ENCODE assay signal across 16 cellular contexts in the genomic region with DNA sequence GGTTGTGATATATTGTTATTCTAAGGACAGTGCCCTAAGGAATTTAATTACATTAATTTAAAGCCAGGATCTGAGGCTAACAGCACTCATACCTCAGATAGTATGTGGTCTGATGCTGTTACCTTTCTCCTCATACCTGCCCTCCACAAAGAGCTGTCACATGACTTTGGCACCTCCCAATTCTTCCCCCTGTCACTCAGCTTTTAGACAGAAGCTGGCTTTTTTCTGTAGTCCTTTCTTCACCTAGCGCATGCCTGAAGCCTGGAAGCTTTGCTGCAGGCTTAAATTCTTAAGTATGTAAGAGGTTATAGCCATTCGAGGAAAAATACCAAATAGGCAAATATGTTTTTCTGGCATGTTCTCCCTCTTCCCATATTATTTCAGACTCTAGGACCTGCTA.
A peak's percentile ranks its signal among the peaks of the same experiment; 100 is the strongest.
DNase-seq lines count a peak whose midpoint lies in the region; ATAC-seq and TF ChIP-seq lines count a peak whose summit lies in the region.
"Had no signal": no experiment of that assay in that cellular context is flagged by ENCODE, and none has a peak within 500 bp of the region (broad histone marks: within the 10 kb centered on the region; RNA-seq: fewer than 3 reads in every experiment).

No MANE protein-coding gene starts in this region.

- H3K79me2 ChIP-seq in GM23338 (replicated peaks; ENCODE audit: insufficient read depth), result no peaks in the 10 kb centered on the region

- H3K9ac ChIP-seq in HUES6 (ENCODE audit: low read length), result no peak overlapping the region
- H3K9ac ChIP-seq in endodermal cell (ENCODE audit: extremely low read depth, low read length, poor library complexity, severe bottlenecking), result no peak overlapping the region
- H3K9ac ChIP-seq: BLaER1 treated with 17β-estradiol and CSF1 and Interleukin-3, amounts not matched to agents 10 nM and 100 nM; GM23248 had no signal

- peak; percentile 87 for ATAC-seq in GM23338
- no peak for ATAC-seq in omental fat pad (ENCODE audit: low FRiP score)
- ATAC-seq: HCT116 had no signal

- H3K9me2 ChIP-seq in GM23338 (ENCODE audit: insufficient read depth), result no peaks in the 10 kb centered on the region

- DNase-seq in GM23338 (ENCODE audit: low spot score), result peak; percentile 80
- peak; percentile 62 for DNase-seq in endodermal cell
- DNase-seq in islet precursor cell, result peak; percentile 62
- DNase-seq in NCI-H2171 treated with DMSO at 0.1 percent for 48 hours (lab: John Stamatoyannopoulos, UW), result no peak
- no peak for DNase-seq in spleen
- DNase-seq in omental fat pad (ENCODE audit: low spot score), result no peak
- no peak for DNase-seq in NCI-H2107 (lab: John Stamatoyannopoulos, UW)
- DNase-seq: 8988T; CD4-positive, CD25-positive, alpha-beta regulatory T cell; DMS 273 treated with DMSO at 0.1 percent for 48 hours; DMS79; GM23248 had no signal

- no peak for TF ChIP-seq POLR2A in spleen (IDR thresholded peaks at IDR 0.05)

- TF ChIP-seq CTCF in GM23338 (conservative IDR thresholded peaks at IDR 0.05; ENCODE audit: low read depth in 2 of 2) (no peak), endodermal cell (conservative IDR thresholded peaks at IDR 0.05) (no peak), spleen (IDR thresholded peaks at IDR 0.05 in 8 of 11, conservative IDR thresholded peaks at IDR 0.05 in 3 of 11) (no peak), omental fat pad (IDR thresholded peaks at IDR 0.05) (no peak)

- H3K27ac ChIP-seq in GM23338 (ENCODE audit: low read depth), result peak overlapping the region; percentile 67
- H3K27ac ChIP-seq in HUES6 (ENCODE audit: low read depth, low read length), result peak overlapping the region; percentile 72; the same call in 1 of the 2 replicates
- H3K27ac ChIP-seq in endodermal cell (ENCODE audit: low read depth, low read length), result no peak overlapping the region
- no peak overlapping the region for H3K27ac ChIP-seq in spleen
- H3K27ac ChIP-seq: BLaER1 treated with 17β-estradiol and CSF1 and Interleukin-3, amounts not matched to agents 10 nM and 100 nM; GM23248; HL-60 had no signal

- H3K9me3 ChIP-seq in HUES6 (ENCODE audit: control insufficient read depth, insufficient read depth, low read depth, low read length) (peaks cover 9% of the 10 kb centered on the region), endodermal cell (ENCODE audit: control insufficient read depth, low read length) (peaks cover 5% of the 10 kb centered on the region), spleen (peaks cover 0 to 11% (median 0%) of the 10 kb centered on the region in 8 donors)

- peaks cover 11% of the 10 kb centered on the region for H3K27me3 Mint-ChIP-seq in GM23338 (ENCODE audit: insufficient read depth, low read depth, poor library complexity)
- H3K27me3 Mint-ChIP-seq in endodermal cell (ENCODE audit: insufficient read depth), result no peaks in the 10 kb centered on the region
- H3K27me3 Mint-ChIP-seq: CD4-positive, CD25-positive, alpha-beta regulatory T cell had no signal

- H3K4me3 Mint-ChIP-seq in GM23338, result peak overlapping the region; percentile 28; the same call in 2 of the 3 replicates
- no peak overlapping the region for H3K4me3 Mint-ChIP-seq in endodermal cell
- H3K4me3 Mint-ChIP-seq: CD4-positive, CD25-positive, alpha-beta regulatory T cell had no signal

- H3K36me3 ChIP-seq in GM23338 (ENCODE audit: insufficient read depth) (no peaks in the 10 kb centered on the region), HUES6 (ENCODE audit: control insufficient read depth, insufficient read depth, low read length) (no peaks in the 10 kb centered on the region), endodermal cell (ENCODE audit: control insufficient read depth, insufficient read depth, low read length) (no peaks in the 10 kb centered on the region), spleen (no peaks in the 10 kb centered on the region)
- H3K36me3 ChIP-seq: BLaER1 treated with 17β-estradiol and CSF1 and Interleukin-3, amounts not matched to agents 10 nM and 100 nM had no signal

- H3F3A ChIP-seq in GM23338 (replicated peaks; ENCODE audit: low read depth), result no peaks in the 10 kb centered on the region

- 63 to 88% methylated on average over 2 of the region's 2 CpGs for WGBS in endodermal cell (ENCODE audit: insufficient coverage in 1 of 2, insufficient read length in 1 of 2), 2 experiments
- WGBS in spleen, 5 donors, result 77 to 86% (median 82%) methylated on average over 2 of the region's 2 CpGs

- H3K36me3 Mint-ChIP-seq in GM23338 (ENCODE audit: low read depth) (peaks cover 20% of the 10 kb centered on the region), endodermal cell (ENCODE audit: low read depth) (no peaks in the 10 kb centered on the region)
- H3K36me3 Mint-ChIP-seq: CD4-positive, CD25-positive, alpha-beta regulatory T cell had no signal

- no peak overlapping the region for H2AFZ ChIP-seq in GM23338
- H2AFZ ChIP-seq: GM23248 had no signal

- H3K27me3 ChIP-seq in GM23338 (ENCODE audit: insufficient read depth), result no peaks in the 10 kb centered on the region
- no peaks in the 10 kb centered on the region for H3K27me3 ChIP-seq in HUES6 (ENCODE audit: control insufficient read depth, insufficient read depth, low read length)
- no peaks in the 10 kb centered on the region for H3K27me3 ChIP-seq in endodermal cell (ENCODE audit: control insufficient read depth, insufficient read depth, low read length, poor library complexity, severe bottlenecking)
- H3K27me3 ChIP-seq in spleen (replicated peaks in 1 of 7), result no peaks in the 10 kb centered on the region
- H3K27me3 ChIP-seq: BLaER1 treated with 17β-estradiol and CSF1 and Interleukin-3, amounts not matched to agents 10 nM and 100 nM had no signal

- H3K9me3 Mint-ChIP-seq in GM23338, result peaks cover 18% of the 10 kb centered on the region
- peaks cover 5% of the 10 kb centered on the region for H3K9me3 Mint-ChIP-seq in endodermal cell

- peak overlapping the region; percentile 31 for H3K4me2 ChIP-seq in GM23338
- H3K4me2 ChIP-seq: BLaER1 treated with 17β-estradiol and CSF1 and Interleukin-3, amounts not matched to agents 10 nM and 100 nM had no signal

- intact Hi-C loops in spleen (cut with DNase I; ENCODE audit: low total_unique reads), result no loop called here

- H3K4me1 Mint-ChIP-seq in GM23338 (peaks cover 53% of the 10 kb centered on the region), endodermal cell (no peaks in the 10 kb centered on the region)
- H3K4me1 Mint-ChIP-seq: CD4-positive, CD25-positive, alpha-beta regulatory T cell had no signal

- H3K27ac Mint-ChIP-seq in GM23338 (peak overlapping the region; percentile 45; the same call in 1 of the 2 replicates), endodermal cell (no peak overlapping the region)
- H3K27ac Mint-ChIP-seq: CD4-positive, CD25-positive, alpha-beta regulatory T cell had no signal

- H3K4me1 ChIP-seq in GM23338 (ENCODE audit: insufficient read depth) (peaks cover 35% of the 10 kb centered on the region), HUES6 (ENCODE audit: control insufficient read depth, insufficient read depth, low read length) (peaks cover 32% of the 10 kb centered on the region), endodermal cell (ENCODE audit: control insufficient read depth, insufficient read depth, low read length) (no peaks in the 10 kb centered on the region), spleen (no peaks in the 10 kb centered on the region)
- H3K4me1 ChIP-seq: BLaER1 treated with 17β-estradiol and CSF1 and Interleukin-3, amounts not matched to agents 10 nM and 100 nM had no signal

- H3K4me3 ChIP-seq in GM23338 (no peak overlapping the region), HUES6 (ENCODE audit: low read depth, low read length) (no peak overlapping the region), endodermal cell (ENCODE audit: low read length) (no peak overlapping the region), spleen (no peak overlapping the region)
- H3K4me3 ChIP-seq: BLaER1 treated with 17β-estradiol and CSF1 and Interleukin-3, amounts not matched to agents 10 nM and 100 nM; GM23248 had no signal

- H4K20me1 ChIP-seq in GM23338 (replicated peaks; ENCODE audit: insufficient read depth), result no peaks in the 10 kb centered on the region
- H4K20me1 ChIP-seq: BLaER1 treated with 17β-estradiol and CSF1 and Interleukin-3, amounts not matched to agents 10 nM and 100 nM had no signal

TF ChIP-seq in GM23338, 12 proteins besides CTCF, POLR2A, EP300 and RAD21:
- no peak for TF ChIP-seq ZNF114 (CRISPR knock-in tag; IDR thresholded peaks at IDR 0.05)
- TF ChIP-seq JUNB (IDR thresholded peaks at IDR 0.05; ENCODE audit: unreplicated experiment), result no peak

Comparison
In these comparisons a context has a peak if more than half of its experiments do, and no peak if none do; other contexts are left out.
1. DNase-seq: peak in GM23338 (single experiment), endodermal cell (single experiment) and islet precursor cell (single experiment); none in NCI-H2171 treated with DMSO at 0.1 percent for 48 hours (single experiment), spleen (single experiment), omental fat pad (single experiment) and NCI-H2107 (single experiment).
2. H3K27ac ChIP-seq: peak in GM23338 (single experiment) and HUES6 (single experiment); none in endodermal cell (single experiment) and spleen (0 of 8).